In genomic region chr11:259374-259773, GRCh38 we compare ENCODE assay signal across 11 cellular contexts. TPM values are rescaled to one million over a fixed set of nuclear protein-coding genes. Genes with fewer than 3 reads are reported as not detected.
"Had no signal": no experiment of that assay in that cellular context is flagged by ENCODE, and none has a peak within 500 bp of the region (broad histone marks: within the 10 kb centered on the region; RNA-seq: fewer than 3 reads in every experiment).

No MANE protein-coding gene starts in this region.

- H3K27me3 Mint-ChIP-seq: IgD-negative memory B cell had no signal

- H3K9me3 ChIP-seq: HAP-1 had no signal

- DNase-seq: GM23248, GOT3, H7, HFFc6 had no signal

- H3K4me3 ChIP-seq: GM23248, HAP-1 had no signal

- ATAC-seq: HCT116, HepG2 had no signal

- H3K27ac ChIP-seq: GM23248, HL-60 had no signal

- H3K36me3 ChIP-seq: HAP-1 had no signal

- H3K36me3 Mint-ChIP-seq: IgD-negative memory B cell had no signal

- H3K9me3 Mint-ChIP-seq: HFFc6 had no signal

- H3K27ac Mint-ChIP-seq: HFFc6, IgD-negative memory B cell had no signal

- H3K4me3 Mint-ChIP-seq: HFFc6 had no signal

RNA-seq across cellular contexts. Expression of gene NLRP6, which starts 18.8 kb away (rescaled TPM):
- total RNA-seq: GM23248, H4, HepG2, HFFc6, HT1080 had no signal

RNA-seq across cellular contexts. Expression of gene IFITM5, which starts 40.0 kb away (rescaled TPM):
- total RNA-seq: GM23248, H4, H7, HepG2, HFFc6, HT1080 had no signal
